In the genomic region with DNA sequence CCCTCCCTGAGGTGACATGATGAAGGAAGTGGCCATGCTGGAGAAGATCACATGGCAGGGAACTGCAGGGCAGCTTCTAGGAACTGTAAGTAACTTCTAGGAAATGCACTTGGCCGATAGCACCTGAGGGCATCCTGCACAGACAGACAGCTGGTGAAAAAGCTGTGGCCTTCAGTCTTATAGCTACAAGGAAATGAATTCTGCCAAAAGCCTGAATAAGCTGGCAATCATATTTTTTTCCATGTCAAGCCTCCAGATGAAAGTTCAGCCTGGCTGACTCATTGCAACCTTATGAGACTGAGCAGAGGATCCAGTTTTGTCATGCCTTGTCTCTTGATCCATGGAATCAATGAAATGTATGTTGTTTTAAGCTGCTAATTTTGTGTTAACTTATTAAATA, we compare ENCODE assay signal across 15 cellular contexts.
DNase-seq lines count a peak whose midpoint lies in the region; ATAC-seq and TF ChIP-seq lines count a peak whose summit lies in the region.
"Had no signal": no experiment of that assay in that cellular context is flagged by ENCODE, and none has a peak within 500 bp of the region (broad histone marks: within the 10 kb centered on the region; RNA-seq: fewer than 3 reads in every experiment).

No MANE protein-coding gene starts in this region.

- peak; percentile 54 for DNase-seq in HPDE6-E6E7 (ENCODE audit: extremely low spot score)
- peak; percentile 2 for DNase-seq in RWPE1 (ENCODE audit: low spot score)
- peak; percentile 80 for DNase-seq in fibroblast of mammary gland (ENCODE audit: low read depth)
- peak; percentile 64 for DNase-seq in renal cortical epithelial cell (ENCODE audit: low read depth)
- DNase-seq in COLO668 (lab: John Stamatoyannopoulos, UW; ENCODE audit: unreplicated experiment), result no peak
- no peak for DNase-seq in NCI-H2171 treated with DMSO at 0.1 percent for 48 hours (lab: John Stamatoyannopoulos, UW)
- no peak for DNase-seq in anterior cingulate cortex (lab: John Stamatoyannopoulos, UW)
- DNase-seq: activated CD4-positive, alpha-beta T cell treated with anti-CD3 and anti-CD28 coated beads, Interleukin-2, amount 10 ng/mL, durations not matched to agents 24 days and 14 days; KG1; NCI-H187 treated with DMSO at 0.1 percent for 48 hours; posterior cingulate gyrus; stimulated activated CD8-positive, alpha-beta memory T cell treated with anti-CD3 and anti-CD28 coated beads, Interleukin-4, amount 100 ng/mL, for 48 hours; T-helper 1 cell had no signal

- POLR2A ChIA-PET in RWPE1 (lab: Yijun Ruan, JAX; ENCODE audit: low non-redundant PET), result no interaction called here

- no peak for ATAC-seq in HG02852 (IDR thresholded peaks at IDR 0.05; ENCODE audit: unreplicated experiment)

- H3K4me3 ChIP-seq in fibroblast of mammary gland (ENCODE audit: control insufficient read depth, low read depth, low read length), result no peak overlapping the region
- H3K4me3 ChIP-seq: tibial nerve had no signal

- H3K27ac ChIP-seq in RWPE1, result no peak overlapping the region
- H3K27ac ChIP-seq: tibial nerve had no signal

- no peak for TF ChIP-seq CTCF in RWPE1 (conservative IDR thresholded peaks at IDR 0.05; ENCODE audit: low read depth)
- no peak for TF ChIP-seq CTCF in fibroblast of mammary gland (conservative IDR thresholded peaks at IDR 0.05; ENCODE audit: control insufficient read depth, insufficient read depth, low read depth, low read length)

- CTCF ChIA-PET in RWPE1 (lab: Yijun Ruan, JAX), result interaction anchor here (1.1 kb wide), 1 partner anchor 53 kb away, joined by 3 read pairs; no protein-coding TSS in a partner anchor

Comparison
In these comparisons a context has a peak if more than half of its experiments do, and no peak if none do; other contexts are left out.
1. DNase-seq: peak in HPDE6-E6E7 (single experiment), RWPE1 (single experiment), fibroblast of mammary gland (single experiment) and renal cortical epithelial cell (single experiment); none in COLO668 (single experiment), NCI-H2171 treated with DMSO at 0.1 percent for 48 hours (single experiment) and anterior cingulate cortex (0 of 58).